ENCODE assay signal across 12 cellular contexts in the genomic region with DNA sequence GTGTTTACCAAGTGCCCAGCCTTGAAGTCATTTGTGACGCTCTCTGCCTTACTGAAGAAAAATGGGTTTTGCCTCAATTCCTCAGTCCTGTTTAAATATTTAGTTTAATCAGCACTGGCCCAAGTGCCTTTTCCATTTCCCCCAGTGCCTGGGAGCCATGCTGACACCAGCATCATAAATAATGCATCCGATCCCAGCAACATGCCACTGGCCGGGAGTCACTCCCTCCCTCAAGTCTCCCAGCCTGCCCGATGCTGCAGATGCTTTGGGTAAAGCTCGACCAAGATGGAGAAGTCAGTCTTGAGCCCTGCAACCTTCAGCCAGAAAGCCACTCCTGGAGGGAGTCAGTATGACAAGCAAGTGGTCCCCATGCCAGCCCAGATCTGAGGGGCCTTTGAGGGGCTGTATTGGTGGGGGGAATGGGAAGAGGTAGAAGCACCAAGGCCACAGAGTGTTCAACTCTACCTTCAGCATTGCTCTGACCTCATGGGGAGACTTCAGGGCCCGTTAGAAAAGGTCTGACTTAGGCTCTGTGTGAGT.
"Had no signal": no experiment of that assay in that cellular context is flagged by ENCODE, and none has a peak within 500 bp of the region (broad histone marks: within the 10 kb centered on the region; RNA-seq: fewer than 3 reads in every experiment).

No MANE protein-coding gene starts in this region.

- H3K4me3 Mint-ChIP-seq: activated naive CD4-positive, alpha-beta T cell treated with anti-CD3 and anti-CD28 coated beads, Interleukin-2, amount 10 ng/mL, durations not matched to agents 7 days and 5 days; dendritic cell treated with granulocyte-macrophage colony-stimulating factor and Interleukin-4, amounts not matched to agents 40 ng/mL and 50 ng/mL, for 4 days had no signal

- DNase-seq: activated naive CD4-positive, alpha-beta T cell treated with anti-CD3 and anti-CD28 coated beads, Interleukin-2, amount 10 ng/mL, durations not matched to agents 7 days and 5 days; activated T-cell treated with anti-CD3 and anti-CD28 coated beads for 4 hours; effector memory CD4-positive, alpha-beta T cell; foreskin keratinocyte; kidney glomerular epithelial cell; mesendoderm; pancreas; stimulated activated naive CD4-positive, alpha-beta T cell; SW 1271; transverse colon had no signal

- H3K36me3 ChIP-seq: pancreas, transverse colon had no signal

- H3K36me3 Mint-ChIP-seq: activated naive CD4-positive, alpha-beta T cell treated with anti-CD3 and anti-CD28 coated beads, Interleukin-2, amount 10 ng/mL, durations not matched to agents 7 days and 5 days had no signal

- H3K27ac Mint-ChIP-seq: activated naive CD4-positive, alpha-beta T cell treated with anti-CD3 and anti-CD28 coated beads, Interleukin-2, amount 10 ng/mL, durations not matched to agents 7 days and 5 days; dendritic cell treated with granulocyte-macrophage colony-stimulating factor and Interleukin-4, amounts not matched to agents 40 ng/mL and 50 ng/mL, for 4 days had no signal

- H3K27ac ChIP-seq: foreskin keratinocyte, pancreas, transverse colon had no signal

- H3K27me3 ChIP-seq: foreskin keratinocyte, pancreas, transverse colon had no signal

- ATAC-seq: activated CD4-positive, CD25-positive, alpha-beta regulatory T cell treated with anti-CD3 and anti-CD28 coated beads, Interleukin-2, amount 50 U/mL, for 24 hours; foreskin keratinocyte; pancreas had no signal

- H3K4me3 ChIP-seq: pancreas, transverse colon had no signal

- H3K4me1 Mint-ChIP-seq: activated naive CD4-positive, alpha-beta T cell treated with anti-CD3 and anti-CD28 coated beads, Interleukin-2, amount 10 ng/mL, durations not matched to agents 7 days and 5 days had no signal

- H3K4me1 ChIP-seq: foreskin keratinocyte, pancreas had no signal

- H3K9me3 ChIP-seq: pancreas, transverse colon had no signal

- H3K9me3 Mint-ChIP-seq: activated naive CD4-positive, alpha-beta T cell treated with anti-CD3 and anti-CD28 coated beads, Interleukin-2, amount 10 ng/mL, durations not matched to agents 7 days and 5 days; dendritic cell treated with granulocyte-macrophage colony-stimulating factor and Interleukin-4, amounts not matched to agents 40 ng/mL and 50 ng/mL, for 4 days had no signal
